Comparison of ENCODE assay signal across 28 cellular contexts in genomic region chr17:57377094-57377493, GRCh38.
DNase-seq lines count a peak whose midpoint lies in the region; ATAC-seq and TF ChIP-seq lines count a peak whose summit lies in the region.
"Had no signal": no experiment of that assay in that cellular context is flagged by ENCODE, and none has a peak within 500 bp of the region (broad histone marks: within the 10 kb centered on the region; RNA-seq: fewer than 3 reads in every experiment).

No MANE protein-coding gene starts in this region.

- no peak for TF ChIP-seq POLR2A in IMR-90 (IDR thresholded peaks at IDR 0.05; ENCODE audit: low read depth, low read length)
- no peak for TF ChIP-seq POLR2A in body of pancreas (IDR thresholded peaks at IDR 0.05)
- TF ChIP-seq POLR2A in gastrocnemius medialis (IDR thresholded peaks at IDR 0.05) = no peak

- no peak overlapping the region for H3K56ac ChIP-seq in IMR-90 (ENCODE audit: extremely low read depth, insufficient read depth, low read length)

- intact Hi-C loops in IMR-90 (cut with micrococcal nuclease) (no loop called here), body of pancreas (cut with DNase I) (no loop called here), gastrocnemius medialis (cut with DNase I; ENCODE audit: low total_unique reads) (no loop called here)

- no peak for TF ChIP-seq CTCF in IMR-90 (conservative IDR thresholded peaks at IDR 0.05; ENCODE audit: low read depth, low read length)
- no peak for TF ChIP-seq CTCF in body of pancreas (IDR thresholded peaks at IDR 0.05)
- no peak for TF ChIP-seq CTCF in mesothelial cell of epicardium (IDR thresholded peaks at IDR 0.05; ENCODE audit: unreplicated experiment)
- no peak for TF ChIP-seq CTCF in gastrocnemius medialis (IDR thresholded peaks at IDR 0.05 in 4 of 5, conservative IDR thresholded peaks at IDR 0.05 in 1 of 5)
- TF ChIP-seq CTCF in SK-N-SH (IDR thresholded peaks at IDR 0.05) = no peak

- H2AK5ac ChIP-seq in IMR-90 (ENCODE audit: low read depth, low read length) = no peak overlapping the region

- H4K5ac ChIP-seq in IMR-90 (ENCODE audit: low read depth, low read length) = no peak overlapping the region

- H3K9me1 ChIP-seq in IMR-90 (ENCODE audit: insufficient read depth, low read length) = no peaks in the 10 kb centered on the region; the same call in 1 of the 2 replicates

- DNase-seq in IMR-90 (no peak), body of pancreas (peak; percentile 22 to 57 (median 38)), mesothelial cell of epicardium (ENCODE audit: low spot score in 2 of 2, unreplicated experiment in 2 of 2) (no peak), gastrocnemius medialis (peak in 1 of 2 donors; percentile 77), NCI-H748 treated with DMSO at 0.1 percent for 48 hours (lab: John Stamatoyannopoulos, UW) (no peak), SK-N-SH (no peak), AG08395 (ENCODE audit: low spot score) (no peak), NCI-H2227 treated with DMSO at 0.1 percent for 48 hours (lab: John Stamatoyannopoulos, UW) (no peak)
- DNase-seq: activated CD4-positive, alpha-beta T cell treated with anti-CD3 and anti-CD28 coated beads, Interleukin-2, amount 10 ng/mL, durations not matched to agents 7 days and 5 days; amygdala; colonic mucosa; effector memory CD4-positive, alpha-beta T cell; erythroblast; left ventricle myocardium superior; midbrain; natural killer cell; NCI-H2081; NCI-H345; Peyer's patch; retina; stimulated activated naive CD4-positive, alpha-beta T cell; SW 1271; T1000 had no signal

- no peak overlapping the region for H3K14ac ChIP-seq in IMR-90 (replicated peaks; ENCODE audit: low read depth, low read length)

- H3K27ac ChIP-seq in IMR-90 (ENCODE audit: insufficient read depth, low read length) (no peak overlapping the region), body of pancreas (peak overlapping the region in 3 of 4 donors; percentile 39 to 62 (median 54)), gastrocnemius medialis (peak overlapping the region; percentile 11 to 60 (median 42)), SK-N-SH (ENCODE audit: low read depth in 2 of 2, low read length in 1 of 2) (peak overlapping the region in 1 of 2 experiments; percentile 7; a peak in 1 of 4 replicates)
- H3K27ac ChIP-seq: colonic mucosa, Peyer's patch, skin epidermis, suprapubic skin, VCaP had no signal

- no peak overlapping the region for H3K9ac ChIP-seq in IMR-90 (ENCODE audit: low read depth, low read length)
- H3K9ac ChIP-seq in SK-N-SH = no peak overlapping the region

- no peak overlapping the region for H3K4me3 Mint-ChIP-seq in mesothelial cell of epicardium
- H3K4me3 Mint-ChIP-seq: activated CD4-positive, alpha-beta T cell treated with anti-CD3 and anti-CD28 coated beads, Interleukin-2, amount 10 ng/mL, durations not matched to agents 7 days and 5 days; activated naive CD4-positive, alpha-beta T cell treated with anti-CD3 and anti-CD28 coated beads, Interleukin-2, amount 50 U/mL, for 24 hours; CD14-positive monocyte; natural killer cell had no signal

- H2BK5ac ChIP-seq in IMR-90 (ENCODE audit: low read depth, low read length, poor library complexity, severe bottlenecking) = no peak overlapping the region

- H4K8ac ChIP-seq in IMR-90 (ENCODE audit: low read depth in 2 of 2, low read length in 2 of 2) = no peak overlapping the region

- H3K27me3 ChIP-seq in IMR-90 (ENCODE audit: control insufficient read depth, insufficient read depth, low read length) = no peaks in the 10 kb centered on the region
- no peaks in the 10 kb centered on the region for H3K27me3 ChIP-seq in body of pancreas
- H3K27me3 ChIP-seq in gastrocnemius medialis = no peaks in the 10 kb centered on the region
- H3K27me3 ChIP-seq in SK-N-SH (ENCODE audit: insufficient read depth) = no peaks in the 10 kb centered on the region
- H3K27me3 ChIP-seq: colonic mucosa, Peyer's patch, suprapubic skin had no signal

- no peak overlapping the region for H3K4ac ChIP-seq in IMR-90 (ENCODE audit: low read depth, low read length)

- H2BK20ac ChIP-seq in IMR-90 (ENCODE audit: low read depth, low read length) = no peak overlapping the region

- H3K36me3 ChIP-seq in IMR-90 (ENCODE audit: control insufficient read depth, insufficient read depth, low read length) (no peaks in the 10 kb centered on the region), body of pancreas (replicated peaks in 1 of 2; ENCODE audit: insufficient read depth in 1 of 2, low read depth in 2 of 2) (no peaks in the 10 kb centered on the region), gastrocnemius medialis (no peaks in the 10 kb centered on the region), SK-N-SH (replicated peaks in 1 of 2; ENCODE audit: control insufficient read depth in 1 of 2, insufficient read depth in 2 of 2, low read length in 1 of 2) (peaks cover 0 to 12% of the 10 kb centered on the region in 2 experiments)
- H3K36me3 ChIP-seq: colonic mucosa, Peyer's patch, suprapubic skin had no signal

- no peak overlapping the region for H3K4me2 ChIP-seq in IMR-90 (ENCODE audit: low read depth, low read length)
- no peak overlapping the region for H3K4me2 ChIP-seq in SK-N-SH

- H3K9me3 ChIP-seq in IMR-90 (ENCODE audit: control insufficient read depth, insufficient read depth, low read length) = no peaks in the 10 kb centered on the region; the same call in none of the 2 replicates
- no peaks in the 10 kb centered on the region for H3K9me3 ChIP-seq in body of pancreas
- no peaks in the 10 kb centered on the region for H3K9me3 ChIP-seq in gastrocnemius medialis
- H3K9me3 ChIP-seq in SK-N-SH = peaks cover 4% of the 10 kb centered on the region; the same call in 1 of the 2 replicates
- H3K9me3 ChIP-seq: colonic mucosa, Peyer's patch, suprapubic skin had no signal

- in situ Hi-C loops in IMR-90 (cut with MboI; ENCODE audit: low sequenced_read_pairs) (no loop called here), gastrocnemius medialis (cut with MboI; ENCODE audit: low sequenced_read_pairs in 4 of 4) (no loop called here)

- dilution Hi-C loops in IMR-90 (cut with HindIII; ENCODE audit: low sequenced_read_pairs, unreplicated experiment) = no loop called here

- H3K4me1 Mint-ChIP-seq in mesothelial cell of epicardium = peaks cover 44% of the 10 kb centered on the region

- CTCF ChIA-PET in IMR-90 (lab: Yijun Ruan, JAX) = no interaction called here
- CTCF ChIA-PET in SK-N-SH (lab: Yijun Ruan, JAX) = interaction anchor here (1.0 kb wide), 1 partner anchor 134 kb away, joined by 4 read pairs; no protein-coding TSS in a partner anchor

- peak overlapping the region; percentile 36 for H3K27ac Mint-ChIP-seq in mesothelial cell of epicardium
- H3K27ac Mint-ChIP-seq: activated CD4-positive, alpha-beta T cell treated with anti-CD3 and anti-CD28 coated beads, Interleukin-2, amount 10 ng/mL, durations not matched to agents 7 days and 5 days; activated naive CD4-positive, alpha-beta T cell treated with anti-CD3 and anti-CD28 coated beads, Interleukin-2, amount 50 U/mL, for 24 hours; natural killer cell had no signal

- no peaks in the 10 kb centered on the region; a peak in 1 of 4 replicates for H3K79me1 ChIP-seq in IMR-90 (ENCODE audit: low read depth in 1 of 2, low read length in 2 of 2)

- no peak overlapping the region for H3K23ac ChIP-seq in IMR-90 (ENCODE audit: low read depth, low read length)

- H4K91ac ChIP-seq in IMR-90 (ENCODE audit: insufficient read depth, low read depth, low read length) = no peak overlapping the region

- peaks cover 18% of the 10 kb centered on the region for H3K36me3 Mint-ChIP-seq in mesothelial cell of epicardium
- H3K36me3 Mint-ChIP-seq: CD14-positive monocyte, natural killer cell had no signal

- peaks cover 8% of the 10 kb centered on the region for H3K9me3 Mint-ChIP-seq in mesothelial cell of epicardium
- H3K9me3 Mint-ChIP-seq: activated naive CD4-positive, alpha-beta T cell treated with anti-CD3 and anti-CD28 coated beads, Interleukin-2, amount 50 U/mL, for 24 hours; natural killer cell had no signal

- ATAC-seq in IMR-90 (ENCODE audit: low read depth) (no peak), body of pancreas (peak; percentile 65), gastrocnemius medialis (peak; percentile 29 to 79)
- ATAC-seq: left ventricle myocardium superior, natural killer cell had no signal

- WGBS in IMR-90 (ENCODE audit: extremely low coverage in 2 of 2, insufficient read length in 1 of 2), 2 experiments = 100% methylated on average over 1 of the region's 7 CpGs; no CpG with 5 or more reads in 1 of the 2 experiments
- 76 to 77% methylated on average over 7 of the region's 7 CpGs for WGBS in body of pancreas, 2 donors
- 90% methylated on average over 7 of the region's 7 CpGs for WGBS in SK-N-SH (ENCODE audit: low lambda C conversion rate)

- H3K4me1 ChIP-seq in IMR-90 (ENCODE audit: control insufficient read depth, insufficient read depth, low read length) (peaks cover 4% of the 10 kb centered on the region; the same call in 1 of the 2 replicates), body of pancreas (peaks cover 30% of the 10 kb centered on the region), gastrocnemius medialis (peaks cover 29 to 35% of the 10 kb centered on the region in 2 donors), SK-N-SH (ENCODE audit: control insufficient read depth in 1 of 2, insufficient read depth in 2 of 2, low read depth in 1 of 2, low read length in 1 of 2) (peaks cover 0 to 43% of the 10 kb centered on the region in 2 experiments; a peak in 3 of 4 replicates)
- H3K4me1 ChIP-seq: colonic mucosa, Peyer's patch had no signal

- TF ChIP-seq RAD21 in IMR-90 (IDR thresholded peaks at IDR 0.05; ENCODE audit: low read length) (no peak), SK-N-SH (IDR thresholded peaks at IDR 0.05; ENCODE audit: low read length) (no peak)

- H2BK15ac ChIP-seq in IMR-90 (ENCODE audit: low read depth, low read length) = no peak overlapping the region

- H2AFZ ChIP-seq in IMR-90 (replicated peaks; ENCODE audit: low read length, poor library complexity) (no peak overlapping the region), SK-N-SH (ENCODE audit: low read depth) (no peak overlapping the region)

- no peaks in the 10 kb centered on the region for H3K9me2 ChIP-seq in SK-N-SH

- no peak overlapping the region for H3K4me3 ChIP-seq in IMR-90 (ENCODE audit: insufficient read depth, low read depth, low read length)
- no peak overlapping the region for H3K4me3 ChIP-seq in body of pancreas
- no peak overlapping the region for H3K4me3 ChIP-seq in gastrocnemius medialis
- no peak overlapping the region for H3K4me3 ChIP-seq in SK-N-SH (ENCODE audit: low read depth in 2 of 2, low read length in 1 of 2)
- H3K4me3 ChIP-seq: colonic mucosa, Peyer's patch, skin epidermis, suprapubic skin had no signal

- no peak overlapping the region for H2AK9ac ChIP-seq in IMR-90 (replicated peaks; ENCODE audit: low read depth, low read length, poor library complexity)

- H3K79me2 ChIP-seq in SK-N-SH (ENCODE audit: insufficient read depth) = no peaks in the 10 kb centered on the region

- POLR2A ChIA-PET in IMR-90 (lab: Charles Lee; ENCODE audit: unreplicated experiment) = no interaction called here
- POLR2A ChIA-PET in SK-N-SH (lab: Yijun Ruan, JAX) = no interaction called here

- TF ChIP-seq EP300 in SK-N-SH (IDR thresholded peaks at IDR 0.05; ENCODE audit: borderline replicate concordance in 1 of 2, low read depth in 1 of 2, low read length in 1 of 2) = no peak

- no peaks in the 10 kb centered on the region for H3F3A ChIP-seq in SK-N-SH (replicated peaks; ENCODE audit: insufficient read depth)

- H4K20me1 ChIP-seq in IMR-90 (ENCODE audit: insufficient read depth, low read length) (no peaks in the 10 kb centered on the region), SK-N-SH (ENCODE audit: insufficient read depth) (no peaks in the 10 kb centered on the region)

- BruUV-seq in IMR-90 (replicated peaks; lab: Mats Ljungman, UMichigan) = no TSS peak

- no peaks in the 10 kb centered on the region for H3K27me3 Mint-ChIP-seq in mesothelial cell of epicardium (ENCODE audit: low read depth)
- H3K27me3 Mint-ChIP-seq: activated CD4-positive, alpha-beta T cell treated with anti-CD3 and anti-CD28 coated beads, Interleukin-2, amount 10 ng/mL, durations not matched to agents 7 days and 5 days; activated naive CD4-positive, alpha-beta T cell treated with anti-CD3 and anti-CD28 coated beads, Interleukin-2, amount 50 U/mL, for 24 hours had no signal

- H2BK120ac ChIP-seq in IMR-90 (ENCODE audit: low read depth, low read length) = no peak overlapping the region

- H3K18ac ChIP-seq in IMR-90 (ENCODE audit: low read depth, low read length) = no peak overlapping the region

Comparison
In these comparisons a context has a peak if more than half of its experiments do, and no peak if none do; other contexts are left out.
1. DNase-seq: peak in body of pancreas (4 of 4); none in IMR-90 (single experiment), mesothelial cell of epicardium (0 of 2), NCI-H748 treated with DMSO at 0.1 percent for 48 hours (single experiment), SK-N-SH (single experiment), AG08395 (single experiment) and NCI-H2227 treated with DMSO at 0.1 percent for 48 hours (single experiment).